36 cellular contexts compared by ENCODE assay signal in the genomic region with DNA sequence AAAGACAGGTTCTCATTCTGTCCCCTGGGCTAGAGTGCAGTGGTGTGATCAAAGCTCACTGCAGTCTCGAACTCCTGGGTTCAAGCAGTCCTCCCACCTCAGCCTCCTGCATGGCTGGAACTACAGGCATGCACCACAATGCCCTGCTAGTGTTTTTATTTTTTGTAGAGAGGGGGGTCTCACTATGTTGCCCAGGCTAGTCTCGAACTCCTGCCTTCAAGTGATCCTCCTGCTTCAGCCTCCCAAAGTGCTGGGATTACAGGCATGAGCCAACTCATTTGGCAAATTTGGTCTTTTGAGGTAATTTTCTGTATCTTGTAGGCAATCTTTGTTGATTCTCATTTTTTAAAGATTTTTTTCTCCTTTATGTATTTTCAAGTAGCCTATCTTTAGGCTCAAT.
"Had no signal": no experiment of that assay in that cellular context is flagged by ENCODE, and none has a peak within 500 bp of the region (broad histone marks: within the 10 kb centered on the region; RNA-seq: fewer than 3 reads in every experiment).

No MANE protein-coding gene starts in this region.

- H3K27me3 ChIP-seq: ascending aorta, cardiac muscle cell had no signal

- H3K27ac Mint-ChIP-seq: activated CD4-positive, alpha-beta memory T cell treated with anti-CD3 and anti-CD28 coated beads, Interleukin-2, amount 10 ng/mL, durations not matched to agents 7 days and 5 days; activated CD4-positive, alpha-beta T cell treated with anti-CD3 and anti-CD28 coated beads for 36 hours; activated CD4-positive, alpha-beta T cell treated with anti-CD3 and anti-CD28 coated beads, Interleukin-2, amount 10 ng/mL, durations not matched to agents 7 days and 5 days; activated CD8-positive, alpha-beta memory T cell treated with anti-CD3 and anti-CD28 coated beads, Interleukin-2, amount 10 ng/mL, durations not matched to agents 7 days and 5 days; activated CD8-positive, alpha-beta T cell treated with anti-CD3 and anti-CD28 coated beads, Interleukin-2, amount 10 ng/mL, durations not matched to agents 7 days and 5 days; activated naive CD4-positive, alpha-beta T cell treated with anti-CD3 and anti-CD28 coated beads, Interleukin-2, amount 10 ng/mL, durations not matched to agents 7 days and 5 days; activated naive CD4-positive, alpha-beta T cell treated with anti-CD3 and anti-CD28 coated beads, Interleukin-2, amount 50 U/mL, for 24 hours; activated naive CD8-positive, alpha-beta T cell; activated naive CD8-positive, alpha-beta T cell treated with anti-CD3 and anti-CD28 coated beads, Interleukin-2, amount 10 ng/mL, durations not matched to agents 7 days and 5 days; activated naive CD8-positive, alpha-beta T cell treated with anti-CD3 and anti-CD28 coated beads, Interleukin-2, amount 50 U/mL, for 24 hours; activated T-cell treated with anti-CD3 and anti-CD28 coated beads, Interleukin-2, amount 50 U/mL, for 24 hours; activated T-helper 2 cell treated with anti-CD3 and anti-CD28 coated beads, Interferon-gamma antibody, Interleukin-2, Interleukin-4, amounts not matched to agents 10 μg/mL and 5 μg/mL and 100 μg/mL, durations not matched to agents 14 hours and 24 hours and 36 hours; T-helper 1 cell treated with Interleukin-12 subunit alpha and Interleukin-12 subunit beta and Interleukin-4 antibody, amounts not matched to agents 30 μg/mL and 1 μg/mL, for 36 hours; T-helper 2 cell treated with Interferon-gamma antibody and Interleukin-4, amounts not matched to agents 5 μg/mL and 100 μg/mL, for 36 hours had no signal

- H3K27ac ChIP-seq: ascending aorta, cardiac muscle cell, VCaP had no signal

- H3K27me3 Mint-ChIP-seq: activated CD4-positive, alpha-beta memory T cell treated with anti-CD3 and anti-CD28 coated beads, Interleukin-2, amount 10 ng/mL, durations not matched to agents 7 days and 5 days; activated CD4-positive, alpha-beta T cell treated with anti-CD3 and anti-CD28 coated beads for 36 hours; activated CD8-positive, alpha-beta memory T cell treated with anti-CD3 and anti-CD28 coated beads, Interleukin-2, amount 10 ng/mL, durations not matched to agents 7 days and 5 days; activated naive CD4-positive, alpha-beta T cell treated with anti-CD3 and anti-CD28 coated beads, Interleukin-2, amount 10 ng/mL, durations not matched to agents 7 days and 5 days; activated naive CD4-positive, alpha-beta T cell treated with anti-CD3 and anti-CD28 coated beads, Interleukin-2, amount 50 U/mL, for 24 hours; activated naive CD8-positive, alpha-beta T cell; activated naive CD8-positive, alpha-beta T cell treated with anti-CD3 and anti-CD28 coated beads, Interleukin-2, amount 10 ng/mL, durations not matched to agents 7 days and 5 days; activated naive CD8-positive, alpha-beta T cell treated with anti-CD3 and anti-CD28 coated beads, Interleukin-2, amount 50 U/mL, for 24 hours; activated T-cell treated with anti-CD3 and anti-CD28 coated beads, Interleukin-2, amount 50 U/mL, for 24 hours; central memory CD8-positive, alpha-beta T cell had no signal

- H3K4me3 ChIP-seq: ascending aorta, cardiac muscle cell had no signal

- DNase-seq: activated CD4-positive, alpha-beta memory T cell treated with anti-CD3 and anti-CD28 coated beads, Interleukin-2, amount 10 ng/mL, durations not matched to agents 7 days and 5 days; activated CD4-positive, alpha-beta T cell treated with anti-CD3 and anti-CD28 coated beads for 1 hour; activated CD4-positive, alpha-beta T cell treated with anti-CD3 and anti-CD28 coated beads for 36 hours; activated CD4-positive, alpha-beta T cell treated with anti-CD3 and anti-CD28 coated beads for 48 hours; activated CD4-positive, alpha-beta T cell treated with anti-CD3 and anti-CD28 coated beads, Interleukin-2, amount 10 ng/mL, durations not matched to agents 7 days and 5 days; activated CD4-positive, alpha-beta T cell treated with anti-CD3 and anti-CD28 coated beads, Interleukin-2, amount 50 U/mL, for 48 hours; activated CD4-positive, CD25-positive, alpha-beta regulatory T cell; activated CD8-positive, alpha-beta memory T cell treated with anti-CD3 and anti-CD28 coated beads for 24 hours; activated CD8-positive, alpha-beta memory T cell treated with anti-CD3 and anti-CD28 coated beads, Interleukin-2, amount 10 ng/mL, durations not matched to agents 7 days and 5 days; activated CD8-positive, alpha-beta memory T cell treated with anti-CD3 and anti-CD28 coated beads, Interleukin-2, amount 50 U/mL, for 48 hours; activated CD8-positive, alpha-beta T cell treated with anti-CD3 and anti-CD28 coated beads, Interleukin-2, amount 10 ng/mL, durations not matched to agents 7 days and 5 days; activated effector memory CD4-positive, alpha-beta T cell treated with Interleukin-2 at 50 U/mL for 16 hours; activated gamma-delta T cell; activated naive CD4-positive, alpha-beta T cell treated with anti-CD3 and anti-CD28 coated beads, Interleukin-2, amount 10 ng/mL, durations not matched to agents 7 days and 5 days; activated naive CD4-positive, alpha-beta T cell treated with Interleukin-2 at 50 U/mL for 16 hours; activated naive CD8-positive, alpha-beta T cell treated with anti-CD3 and anti-CD28 coated beads, Interleukin-2, amount 10 ng/mL, durations not matched to agents 7 days and 5 days; activated naive CD8-positive, alpha-beta T cell treated with anti-CD3 and anti-CD28 coated beads, Interleukin-2, amount 50 U/mL, for 24 hours; activated T-cell treated with anti-CD3 and anti-CD28 coated beads, Interleukin-2, amount 50 U/mL, for 24 hours; activated T-cell treated with anti-CD3 and anti-CD28 coated beads, Interleukin-2, amount 50 U/mL, for 48 hours; amygdala; anterior cingulate cortex; caudate nucleus; cerebellar nuclear complex; T-helper 2 cell; T-helper 9 cell had no signal

- ATAC-seq: activated CD4-positive, alpha-beta T cell treated with anti-CD3 and anti-CD28 coated beads for 36 hours; activated CD4-positive, CD25-positive, alpha-beta regulatory T cell treated with anti-CD3 and anti-CD28 coated beads, Interleukin-2, amount 50 U/mL, for 24 hours; activated CD8-positive, alpha-beta memory T cell treated with anti-CD3 and anti-CD28 coated beads, Interleukin-2, amount 10 ng/mL, durations not matched to agents 7 days and 5 days; activated CD8-positive, alpha-beta T cell treated with anti-CD3 and anti-CD28 coated beads, Interleukin-2, amount 10 ng/mL, durations not matched to agents 7 days and 5 days; activated naive CD8-positive, alpha-beta T cell treated with anti-CD3 and anti-CD28 coated beads, Interleukin-2, amount 50 U/mL, for 24 hours had no signal

- H3K4me1 Mint-ChIP-seq: activated CD4-positive, alpha-beta memory T cell treated with anti-CD3 and anti-CD28 coated beads, Interleukin-2, amount 10 ng/mL, durations not matched to agents 7 days and 5 days; activated CD4-positive, alpha-beta T cell treated with anti-CD3 and anti-CD28 coated beads for 36 hours; activated CD4-positive, alpha-beta T cell treated with anti-CD3 and anti-CD28 coated beads, Interleukin-2, amount 10 ng/mL, durations not matched to agents 7 days and 5 days; activated CD8-positive, alpha-beta memory T cell treated with anti-CD3 and anti-CD28 coated beads, Interleukin-2, amount 10 ng/mL, durations not matched to agents 7 days and 5 days; activated naive CD4-positive, alpha-beta T cell treated with anti-CD3 and anti-CD28 coated beads, Interleukin-2, amount 10 ng/mL, durations not matched to agents 7 days and 5 days; activated naive CD4-positive, alpha-beta T cell treated with anti-CD3 and anti-CD28 coated beads, Interleukin-2, amount 50 U/mL, for 24 hours; activated naive CD8-positive, alpha-beta T cell treated with anti-CD3 and anti-CD28 coated beads, Interleukin-2, amount 10 ng/mL, durations not matched to agents 7 days and 5 days; activated naive CD8-positive, alpha-beta T cell treated with anti-CD3 and anti-CD28 coated beads, Interleukin-2, amount 50 U/mL, for 24 hours; brain; central memory CD8-positive, alpha-beta T cell had no signal

- H3K36me3 ChIP-seq: ascending aorta, cardiac muscle cell had no signal

- H3K4me3 Mint-ChIP-seq: activated CD4-positive, alpha-beta memory T cell treated with anti-CD3 and anti-CD28 coated beads, Interleukin-2, amount 10 ng/mL, durations not matched to agents 7 days and 5 days; activated CD4-positive, alpha-beta T cell treated with anti-CD3 and anti-CD28 coated beads for 36 hours; activated CD4-positive, alpha-beta T cell treated with anti-CD3 and anti-CD28 coated beads, Interleukin-2, amount 10 ng/mL, durations not matched to agents 7 days and 5 days; activated CD8-positive, alpha-beta memory T cell treated with anti-CD3 and anti-CD28 coated beads, Interleukin-2, amount 10 ng/mL, durations not matched to agents 7 days and 5 days; activated CD8-positive, alpha-beta T cell treated with anti-CD3 and anti-CD28 coated beads, Interleukin-2, amount 10 ng/mL, durations not matched to agents 7 days and 5 days; activated naive CD4-positive, alpha-beta T cell treated with anti-CD3 and anti-CD28 coated beads, Interleukin-2, amount 10 ng/mL, durations not matched to agents 7 days and 5 days; activated naive CD4-positive, alpha-beta T cell treated with anti-CD3 and anti-CD28 coated beads, Interleukin-2, amount 50 U/mL, for 24 hours; activated naive CD8-positive, alpha-beta T cell; activated naive CD8-positive, alpha-beta T cell treated with anti-CD3 and anti-CD28 coated beads, Interleukin-2, amount 10 ng/mL, durations not matched to agents 7 days and 5 days; activated naive CD8-positive, alpha-beta T cell treated with anti-CD3 and anti-CD28 coated beads, Interleukin-2, amount 50 U/mL, for 24 hours; activated T-cell treated with anti-CD3 and anti-CD28 coated beads, Interleukin-2, amount 50 U/mL, for 24 hours; brain; central memory CD8-positive, alpha-beta T cell; T-helper 1 cell treated with Interleukin-12 subunit alpha and Interleukin-12 subunit beta and Interleukin-4 antibody, amounts not matched to agents 30 μg/mL and 1 μg/mL, for 36 hours; T-helper 2 cell treated with Interferon-gamma antibody and Interleukin-4, amounts not matched to agents 5 μg/mL and 100 μg/mL, for 36 hours had no signal

- H3K4me1 ChIP-seq: ascending aorta had no signal
